In the genomic region with DNA sequence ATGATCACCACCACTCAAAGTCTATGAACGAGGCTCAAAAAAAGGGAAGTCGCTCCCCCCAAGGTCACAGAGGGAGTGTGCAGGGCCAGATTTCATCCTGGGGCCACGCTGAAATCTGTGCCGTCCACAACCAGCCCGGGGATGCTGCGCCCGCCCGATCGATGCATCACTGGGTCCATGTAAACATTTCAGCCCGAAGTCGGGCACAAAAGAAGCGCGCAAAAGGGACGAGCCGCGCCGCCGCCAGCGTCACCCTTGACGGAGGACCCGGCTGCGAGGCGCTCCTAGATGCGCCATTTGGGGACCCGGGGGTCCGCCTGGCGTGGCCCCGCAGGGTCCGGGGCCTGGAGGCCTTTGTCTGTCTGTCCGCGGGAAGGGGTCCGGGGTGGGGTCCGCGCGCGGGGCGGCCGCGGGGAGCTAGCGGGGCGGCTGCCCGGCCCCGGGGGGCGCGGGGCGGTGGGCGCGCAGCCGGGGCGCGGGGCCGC, we compare ENCODE assay signal across 8 cellular contexts. TPM values are rescaled to one million over a fixed set of nuclear protein-coding genes. Genes with fewer than 3 reads are reported as not detected.
DNase-seq lines count a peak whose midpoint lies in the region; ATAC-seq, FAIRE-seq and TF ChIP-seq lines count a peak whose summit lies in the region.

No MANE protein-coding gene starts in this region.

- H3K9me2 ChIP-seq in OCI-LY7 (ENCODE audit: insufficient read depth, low read length): no peaks in the 10 kb centered on the region

- H3K4me3 Mint-ChIP-seq in activated naive CD4-positive, alpha-beta T cell treated with anti-CD3 and anti-CD28 coated beads, Interleukin-2, amount 10 ng/mL, durations not matched to agents 7 days and 5 days: peak overlapping the region; percentile 80

- H2AFZ ChIP-seq in OCI-LY7 (ENCODE audit: low read length): peak overlapping the region; percentile 69; the same call in 1 of the 2 replicates

- POLR2A ChIA-PET in OCI-LY7 (lab: Charles Lee): no interaction called here

- intact Hi-C loops in OCI-LY7 (cut with micrococcal nuclease; ENCODE audit: unreplicated experiment) (no loop called here), head of caudate nucleus (cut with DNase I) (no loop called here), ovary (cut with DNase I) (no loop called here)

- no TSS peak for BruUV-seq in OCI-LY7 (replicated peaks; lab: Mats Ljungman, UMichigan)

- H3K27me3 Mint-ChIP-seq in activated naive CD4-positive, alpha-beta T cell treated with anti-CD3 and anti-CD28 coated beads, Interleukin-2, amount 10 ng/mL, durations not matched to agents 7 days and 5 days: peaks cover 29% of the 10 kb centered on the region

- peak overlapping the region; percentile 86 for H3K27ac Mint-ChIP-seq in activated naive CD4-positive, alpha-beta T cell treated with anti-CD3 and anti-CD28 coated beads, Interleukin-2, amount 10 ng/mL, durations not matched to agents 7 days and 5 days

- H4K20me1 ChIP-seq in OCI-LY7 (ENCODE audit: insufficient read depth, low read length): peaks cover 9% of the 10 kb centered on the region; the same call in 1 of the 2 replicates

- H3K4me1 Mint-ChIP-seq in activated naive CD4-positive, alpha-beta T cell treated with anti-CD3 and anti-CD28 coated beads, Interleukin-2, amount 10 ng/mL, durations not matched to agents 7 days and 5 days: peaks cover 27% of the 10 kb centered on the region

- no peak for TF ChIP-seq POLR2A in ovary (IDR thresholded peaks at IDR 0.05)

- DNase-seq in ACHN: peak; percentile 50
- DNase-seq in OCI-LY7 (ENCODE audit: low spot score): peak; percentile 62
- DNase-seq in activated naive CD4-positive, alpha-beta T cell treated with anti-CD3 and anti-CD28 coated beads, Interleukin-2, amount 10 ng/mL, durations not matched to agents 7 days and 5 days: peak; percentile 55
- DNase-seq in head of caudate nucleus: peak in 37 of 42 donors; percentile 14 to 71 (median 42)
- peak; percentile 33 to 67 (median 44) for DNase-seq in ovary
- DNase-seq in RCC 7860 (ENCODE audit: low spot score): no peak

- no peaks in the 10 kb centered on the region for H3K27me3 ChIP-seq in ovary

- H3K9me3 ChIP-seq in OCI-LY7 (ENCODE audit: low read length) (0 out of 2 replicates have a peak, but pooled peaks cover 3% of the 10 kb centered on the region), ovary (no peaks in the 10 kb centered on the region)

- TF ChIP-seq EP300 in ovary (IDR thresholded peaks at IDR 0.05): no peak

- H3K27ac ChIP-seq in OCI-LY7 (ENCODE audit: low read depth, low read length, poor library complexity, severe bottlenecking) (peak overlapping the region; percentile 46), ovary (peak overlapping the region; percentile 73 to 78)

- H3K36me3 Mint-ChIP-seq in activated naive CD4-positive, alpha-beta T cell treated with anti-CD3 and anti-CD28 coated beads, Interleukin-2, amount 10 ng/mL, durations not matched to agents 7 days and 5 days: peaks cover 24% of the 10 kb centered on the region

- WGBS in ovary, 3 donors: 1% methylated on average over 29 to 52 of the region's 52 CpGs

- H3K4me3 ChIP-seq in OCI-LY7 (ENCODE audit: low read depth, low read length, poor library complexity, severe bottlenecking) (peak overlapping the region; percentile 87), ovary (peak overlapping the region; percentile 68)

- ATAC-seq in GM18858 (IDR thresholded peaks at IDR 0.05; ENCODE audit: unreplicated experiment) (peak; percentile 12), HG03039 (IDR thresholded peaks at IDR 0.05; ENCODE audit: unreplicated experiment) (peak; percentile 25)

- no peak for FAIRE-seq in RCC 7860 (lab: Jason Lieb, UNC)

- TF ChIP-seq CTCF in OCI-LY7 (conservative IDR thresholded peaks at IDR 0.05; ENCODE audit: low read length): no peak; the same call in 1 of the 2 replicates
- no peak for TF ChIP-seq CTCF in ovary (IDR thresholded peaks at IDR 0.05)

- peaks cover 6% of the 10 kb centered on the region for H3K9me3 Mint-ChIP-seq in activated naive CD4-positive, alpha-beta T cell treated with anti-CD3 and anti-CD28 coated beads, Interleukin-2, amount 10 ng/mL, durations not matched to agents 7 days and 5 days

- CTCF ChIA-PET in OCI-LY7 (lab: Charles Lee; ENCODE audit: unreplicated experiment): no interaction called here
- CTCF ChIA-PET in activated naive CD4-positive, alpha-beta T cell treated with anti-CD3 and anti-CD28 coated beads, Interleukin-2, amount 10 ng/mL, durations not matched to agents 7 days and 5 days (lab: Charles Lee): no interaction called here

- in situ Hi-C loops in ACHN (cut with HindIII; ENCODE audit: low pct_ligation_motif_present, low pct_unique_long_range_greater_than_20kb, low sequenced_read_pairs): no loop called here

- peaks cover 25% of the 10 kb centered on the region for H3K79me2 ChIP-seq in OCI-LY7 (ENCODE audit: insufficient read depth, low read depth, low read length)

- peaks cover 11% of the 10 kb centered on the region for H3K4me1 ChIP-seq in OCI-LY7 (ENCODE audit: insufficient read depth, low read length, poor library complexity, severe bottlenecking)
- peaks cover 3% of the 10 kb centered on the region for H3K4me1 ChIP-seq in ovary (ENCODE audit: insufficient read depth)

- peak overlapping the region; percentile 85 for H3K4me2 ChIP-seq in OCI-LY7 (ENCODE audit: low read length)

- H3K36me3 ChIP-seq in OCI-LY7 (ENCODE audit: insufficient read depth, low read length) (peaks cover 42% of the 10 kb centered on the region), ovary (no peaks in the 10 kb centered on the region)

RNA-seq across cellular contexts. Expression of a gene that starts 0.5 kb away (rescaled TPM):
- 60.8 and 94.5 TPM in 2 replicates for total RNA-seq in OCI-LY7 (2014; rRNA removed; shearing (Covaris generic))
- total RNA-seq in OCI-LY7 (2022) (34.4 and 42.2 TPM in 2 replicates), ovary (100 to 1,000 TPM in 6 of 7 donors, 10 to 100 TPM in 1; 86.8 to 287 (median 175) TPM)
- polyA plus RNA-seq in ovary: 10 to 100 TPM; 47.8 to 61.6 TPM
